8 cellular contexts compared by ENCODE assay signal in the genomic region with DNA sequence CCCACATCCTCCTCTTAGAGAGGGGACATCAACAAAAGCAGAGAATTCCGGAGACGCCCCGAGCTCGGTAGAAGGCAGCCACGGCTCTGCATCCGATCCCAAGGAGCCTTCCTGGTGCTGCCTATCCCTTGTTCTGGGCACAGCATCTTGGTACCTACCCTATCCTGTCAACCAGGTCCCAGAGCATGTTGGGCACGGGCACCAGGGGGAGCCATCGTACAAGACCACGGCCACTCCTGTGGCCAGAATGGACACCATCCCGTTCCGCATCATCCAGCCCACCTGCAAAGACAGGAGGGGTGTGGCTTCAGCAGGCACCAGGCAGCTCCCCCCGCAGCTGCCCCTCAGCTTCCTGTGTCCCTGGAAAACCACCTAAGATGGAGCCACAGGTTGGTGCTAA.
DNase-seq lines count a peak whose midpoint lies in the region; TF ChIP-seq lines count a peak whose summit lies in the region.

No MANE protein-coding gene starts in this region.

- no peaks in the 10 kb centered on the region for H3K9me3 ChIP-seq in hepatocyte (ENCODE audit: low read depth)

- no peaks in the 10 kb centered on the region for H3K9me2 ChIP-seq in hepatocyte (replicated peaks; ENCODE audit: insufficient read depth)

- no peak overlapping the region for H2AFZ ChIP-seq in hepatocyte

- H3K9me3 Mint-ChIP-seq in activated naive CD4-positive, alpha-beta T cell treated with anti-CD3 and anti-CD28 coated beads, Interleukin-2, amount 10 ng/mL, durations not matched to agents 7 days and 5 days = peaks cover 2% of the 10 kb centered on the region
- H3K9me3 Mint-ChIP-seq in type B pancreatic cell = no peaks in the 10 kb centered on the region

- H3K4me3 ChIP-seq in hepatocyte = no peak overlapping the region

- no peaks in the 10 kb centered on the region for H4K20me1 ChIP-seq in hepatocyte (ENCODE audit: insufficient read depth, poor library complexity, severe bottlenecking)

- H3K4me1 ChIP-seq in hepatocyte (ENCODE audit: insufficient read depth) = peaks cover 2% of the 10 kb centered on the region

- H3K27me3 Mint-ChIP-seq in activated naive CD4-positive, alpha-beta T cell treated with anti-CD3 and anti-CD28 coated beads, Interleukin-2, amount 10 ng/mL, durations not matched to agents 7 days and 5 days = no peaks in the 10 kb centered on the region
- H3K27me3 Mint-ChIP-seq in type B pancreatic cell = peaks cover 3% of the 10 kb centered on the region

- no peak overlapping the region for H3K27ac Mint-ChIP-seq in activated naive CD4-positive, alpha-beta T cell treated with anti-CD3 and anti-CD28 coated beads, Interleukin-2, amount 10 ng/mL, durations not matched to agents 7 days and 5 days
- no peak overlapping the region for H3K27ac Mint-ChIP-seq in type B pancreatic cell

- TF ChIP-seq CTCF in hepatocyte (IDR thresholded peaks at IDR 0.05; ENCODE audit: poor library complexity) (peak; percentile 30), type B pancreatic cell (conservative IDR thresholded peaks at IDR 0.05) (peak; percentile 64)

- DNase-seq in activated naive CD4-positive, alpha-beta T cell treated with anti-CD3 and anti-CD28 coated beads, Interleukin-2, amount 10 ng/mL, durations not matched to agents 7 days and 5 days = peak; percentile 26
- no peak for DNase-seq in activated naive CD4-positive, alpha-beta T cell treated with Interleukin-2 at 50 U/mL for 16 hours
- peak; percentile 34 for DNase-seq in OCI-M1 (lab: John Stamatoyannopoulos, UW)
- peak; percentile 39 for DNase-seq in hepatocyte (ENCODE audit: low spot score)
- no peak for DNase-seq in type B pancreatic cell (ENCODE audit: extremely low spot score, unreplicated experiment)
- DNase-seq in NCI-H1436 treated with DMSO at 0.1 percent for 48 hours (lab: John Stamatoyannopoulos, UW) = no peak
- no peak for DNase-seq in activated gamma-delta T cell treated with Interleukin-2 at 50 U/mL for 16 hours
- no peak for DNase-seq in NOMO-1 treated with dmso at 0.1 percent for 144 hours (lab: John Stamatoyannopoulos, UW; ENCODE audit: unreplicated experiment)

- H3K4me3 Mint-ChIP-seq in activated naive CD4-positive, alpha-beta T cell treated with anti-CD3 and anti-CD28 coated beads, Interleukin-2, amount 10 ng/mL, durations not matched to agents 7 days and 5 days = no peak overlapping the region
- H3K4me3 Mint-ChIP-seq in type B pancreatic cell = no peak overlapping the region

- no peaks in the 10 kb centered on the region for H3K36me3 Mint-ChIP-seq in activated naive CD4-positive, alpha-beta T cell treated with anti-CD3 and anti-CD28 coated beads, Interleukin-2, amount 10 ng/mL, durations not matched to agents 7 days and 5 days
- peaks cover 4% of the 10 kb centered on the region for H3K36me3 Mint-ChIP-seq in type B pancreatic cell

- no peaks in the 10 kb centered on the region for H3K4me1 Mint-ChIP-seq in activated naive CD4-positive, alpha-beta T cell treated with anti-CD3 and anti-CD28 coated beads, Interleukin-2, amount 10 ng/mL, durations not matched to agents 7 days and 5 days
- H3K4me1 Mint-ChIP-seq in type B pancreatic cell (ENCODE audit: unreplicated experiment) = no peaks in the 10 kb centered on the region

- no peaks in the 10 kb centered on the region for H3K79me2 ChIP-seq in hepatocyte

- no peak overlapping the region for H3K27ac ChIP-seq in hepatocyte

- 55% methylated on average over 12 of the region's 12 CpGs for WGBS in hepatocyte (ENCODE audit: low lambda C conversion rate, missing lambda C conversion rate)

- H3K27me3 ChIP-seq in hepatocyte = no peaks in the 10 kb centered on the region

- no peaks in the 10 kb centered on the region for H3K36me3 ChIP-seq in hepatocyte (replicated peaks; ENCODE audit: insufficient read depth, low read depth)

- no peak overlapping the region for H3K4me2 ChIP-seq in hepatocyte

- CTCF ChIA-PET in activated naive CD4-positive, alpha-beta T cell treated with anti-CD3 and anti-CD28 coated beads, Interleukin-2, amount 10 ng/mL, durations not matched to agents 7 days and 5 days (lab: Charles Lee) = no interaction called here

Comparison
In these comparisons a context has a peak if more than half of its experiments do, and no peak if none do; other contexts are left out.
1. DNase-seq: peak in activated naive CD4-positive, alpha-beta T cell treated with anti-CD3 and anti-CD28 coated beads, Interleukin-2, amount 10 ng/mL, durations not matched to agents 7 days and 5 days (single experiment), OCI-M1 (single experiment) and hepatocyte (single experiment); none in activated naive CD4-positive, alpha-beta T cell treated with Interleukin-2 at 50 U/mL for 16 hours (single experiment), type B pancreatic cell (single experiment), NCI-H1436 treated with DMSO at 0.1 percent for 48 hours (single experiment), activated gamma-delta T cell treated with Interleukin-2 at 50 U/mL for 16 hours (single experiment) and NOMO-1 treated with dmso at 0.1 percent for 144 hours (single experiment).